22 cellular contexts compared by ENCODE assay signal in the genomic region with DNA sequence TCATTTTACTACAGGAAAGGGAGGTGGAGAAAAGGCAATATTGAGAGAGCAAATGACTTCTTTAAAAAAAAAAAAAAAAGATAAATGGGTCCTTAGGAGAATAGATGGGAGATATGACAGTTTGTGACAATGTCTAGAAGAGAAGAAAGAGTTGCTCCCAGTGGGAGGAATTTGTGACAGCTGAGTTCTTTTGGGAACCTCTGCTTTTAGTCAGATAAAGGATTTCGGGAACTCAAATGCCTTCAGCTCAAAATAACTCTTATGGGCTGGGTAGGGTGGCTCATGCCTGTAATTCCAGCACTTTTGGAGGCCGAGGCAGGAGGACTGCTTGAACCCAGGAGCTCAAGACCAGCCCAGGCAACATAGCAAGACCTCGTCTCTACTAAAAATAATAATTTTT.
"Had no signal": no experiment of that assay in that cellular context is flagged by ENCODE, and none has a peak within 500 bp of the region (broad histone marks: within the 10 kb centered on the region; RNA-seq: fewer than 3 reads in every experiment).

No MANE protein-coding gene starts in this region.

- ATAC-seq: heart left ventricle; naive thymus-derived CD4-positive, alpha-beta T cell; natural killer cell treated with Interleukin-12 subunit alpha and Interleukin-12 subunit beta and Interleukin-15 and Interleukin-18, amount 100 ng/mL, for 72 hours; right cardiac atrium; sciatic nerve; stimulated activated memory B cell treated with anti-CD40 and anti-IgM and Interleukin-4, amounts not matched to agents 10 μg/mL and 1 μg/mL and 100 μg/mL, for 72 hours; stimulated activated naive CD8-positive, alpha-beta T cell treated with anti-CD3 and anti-CD28 coated beads, Interleukin-15, Interleukin-2, amounts not matched to agents 100 U/mL and 50 U/mL, for 24 hours; upper lobe of right lung had no signal

- H3K27me3 ChIP-seq: heart left ventricle, ovary, spleen, stomach, testis, thyroid gland, upper lobe of right lung had no signal

- H3K36me3 ChIP-seq: heart left ventricle, left ventricle myocardium inferior, ovary, spleen, stomach, thyroid gland, upper lobe of right lung had no signal

- H3K4me1 ChIP-seq: spleen, testis, thyroid gland, upper lobe of right lung had no signal

- H3K27ac ChIP-seq: heart left ventricle, left ventricle myocardium inferior, ovary, spleen, stomach, testis, thyroid gland, upper lobe of right lung had no signal

- DNase-seq: heart left ventricle; hypothalamus; islet precursor cell; left ventricle myocardium inferior; mesendoderm; naive thymus-derived CD4-positive, alpha-beta T cell; ovary; retina; right cardiac atrium; small intestine; spleen; stimulated activated CD4-positive, alpha-beta T cell treated with anti-CD3 and anti-CD28 coated beads, Interleukin-4, amount 100 ng/mL, for 24 hours; stimulated activated CD8-positive, alpha-beta memory T cell treated with anti-CD3 and anti-CD28 coated beads, Interleukin-4, amount 100 ng/mL, for 48 hours; stimulated activated naive CD8-positive, alpha-beta T cell treated with anti-CD3 and anti-CD28 coated beads, Interleukin-15, Interleukin-2, amounts not matched to agents 100 U/mL and 50 U/mL, for 24 hours; stomach; testis; thyroid gland; upper lobe of right lung had no signal

- H3K9me3 ChIP-seq: heart left ventricle, left ventricle myocardium inferior, ovary, spleen, stomach, testis, thyroid gland, upper lobe of right lung had no signal

- H3K4me3 ChIP-seq: heart left ventricle, left ventricle myocardium inferior, lung, ovary, spleen, stomach, testis, thyroid gland, upper lobe of right lung had no signal
